Comparison of ENCODE assay signal across 1 cellular context in genomic region chr2:131492418-131493198, GRCh38.
TF ChIP-seq lines count a peak whose summit lies in the region.

No MANE protein-coding gene starts in this region.

TF ChIP-seq in K562, 482 proteins besides CTCF, POLR2A, EP300 and RAD21 (continued from another document):
- TF ChIP-seq HCFC1 (IDR thresholded peaks at IDR 0.05; ENCODE audit: low read depth, low read length) (peak; percentile 80), CLOCK (CRISPR knock-in tag; IDR thresholded peaks at IDR 0.05; ENCODE audit: borderline replicate concordance) (no peak), XRCC3 (IDR thresholded peaks at IDR 0.05) (no peak), HNRNPL (IDR thresholded peaks at IDR 0.05; ENCODE audit: low read depth, low read length) (peak; percentile 94)
TF ChIP-seq in K562: peak in this region for 144.
